15 cellular contexts compared by ENCODE assay signal in genomic region chr2:12433641-12433990, GRCh38.
DNase-seq lines count a peak whose midpoint lies in the region; ATAC-seq, FAIRE-seq and TF ChIP-seq lines count a peak whose summit lies in the region.
"Had no signal": no experiment of that assay in that cellular context is flagged by ENCODE, and none has a peak within 500 bp of the region (broad histone marks: within the 10 kb centered on the region; RNA-seq: fewer than 3 reads in every experiment).

No MANE protein-coding gene starts in this region.

- WGBS in GM12878 (ENCODE audit: insufficient coverage, insufficient replicate concordance, low lambda C conversion rate, missing lambda C conversion rate): 100% methylated on average over 2 of the region's 2 CpGs
- 91% methylated on average over 2 of the region's 2 CpGs for WGBS in mesenchymal stem cell

- DNase-seq in GM12865 (ENCODE audit: low read depth) (peak; percentile 10), GM12878 (ENCODE audit: low read depth, low spot score) (no peak), mesenchymal stem cell (no peak), mesenteric fat pad (ENCODE audit: low spot score) (no peak), RCC 7860 (ENCODE audit: low spot score) (no peak), SHP77 treated with DMSO at 0.1 percent for 48 hours (lab: John Stamatoyannopoulos, UW) (no peak)
- DNase-seq: heart right ventricle, mucosa of descending colon had no signal

- H2BK5ac ChIP-seq in mesenchymal stem cell (ENCODE audit: low read depth, low read length, poor library complexity, severe bottlenecking): no peak overlapping the region

- TF ChIP-seq RAD21 in Ishikawa (IDR thresholded peaks at IDR 0.05; ENCODE audit: low read depth): peak; percentile 20; the same call in 1 of the 2 replicates
- TF ChIP-seq RAD21 in GM12878 (IDR thresholded peaks at IDR 0.05; ENCODE audit: insufficient read depth, low read depth, low read length): 0 out of 2 replicates have a peak, but pooled peaks have one; percentile 32

- FAIRE-seq in GM12878 (lab: Jason Lieb, UNC): no peak
- no peak for FAIRE-seq in RCC 7860 (lab: Jason Lieb, UNC)
- FAIRE-seq: keratinocyte had no signal

- H3K23ac ChIP-seq in mesenchymal stem cell (ENCODE audit: low read length in 2 of 2): no peak overlapping the region

- no peaks in the 10 kb centered on the region for H3K36me3 ChIP-seq in GM12878 (ENCODE audit: control insufficient read depth in 2 of 2, insufficient read depth in 2 of 2, low read length in 1 of 2)
- no peaks in the 10 kb centered on the region for H3K36me3 ChIP-seq in mesenchymal stem cell (ENCODE audit: control insufficient read depth in 1 of 2, insufficient read depth in 2 of 2, low read depth in 1 of 2, low read length in 2 of 2)
- H3K36me3 ChIP-seq: heart right ventricle, SJSA1, tibial nerve had no signal

- no TSS peak for BruUV-seq in GM12878 (replicated peaks; lab: Mats Ljungman, UMichigan)

- no peaks in the 10 kb centered on the region for H3K79me2 ChIP-seq in GM12878 (ENCODE audit: control insufficient read depth, insufficient read depth, low read length)

- no peaks in the 10 kb centered on the region for H4K20me1 ChIP-seq in GM12878 (ENCODE audit: control insufficient read depth, insufficient read depth)

- no peak overlapping the region for H4K8ac ChIP-seq in mesenchymal stem cell (ENCODE audit: low read length)

- TF ChIP-seq EP300 in Ishikawa (IDR thresholded peaks at IDR 0.05; ENCODE audit: borderline replicate concordance): no peak
- no peak for TF ChIP-seq EP300 in GM12878 (IDR thresholded peaks at IDR 0.05; ENCODE audit: borderline replicate concordance in 1 of 2, control insufficient read depth in 1 of 2, low read depth in 2 of 2, low read length in 2 of 2)

- intact Hi-C loops in GM12878 (cut with micrococcal nuclease; ENCODE audit: unreplicated experiment): loop anchor here (5.0 kb wide), 1 partner anchor 141 kb away; no protein-coding TSS in a partner anchor

- H2BK15ac ChIP-seq in mesenchymal stem cell (ENCODE audit: low read depth, poor library complexity, severe bottlenecking): no peak overlapping the region

- H2AK5ac ChIP-seq in mesenchymal stem cell (ENCODE audit: low read length, severe bottlenecking): peak overlapping the region; percentile 74

- H3K4me1 ChIP-seq in GM12878 (ENCODE audit: control insufficient read depth, insufficient read depth, low read length): no peaks in the 10 kb centered on the region
- H3K4me1 ChIP-seq in mesenchymal stem cell (ENCODE audit: control insufficient read depth, insufficient read depth, low read depth, low read length): peaks cover 7% of the 10 kb centered on the region

- in situ Hi-C loops in GM12878 (cut with MboI): no loop called here

- no peak overlapping the region for H2BK120ac ChIP-seq in mesenchymal stem cell (ENCODE audit: low read depth, low read length)

- H3K14ac ChIP-seq in mesenchymal stem cell (ENCODE audit: low read length in 2 of 2): no peak overlapping the region

- RAD21 ChIA-PET in GM12878 (lab: Charles Lee; ENCODE audit: unreplicated experiment): interaction anchor here (1.1 to 1.6 kb wide), 4 partner anchors 162 to 604 kb away, joined by 3 to 12 read pairs (median 4); partner anchors contain the start of gene TRIB2

- H3K4me2 ChIP-seq in GM12878 (ENCODE audit: control insufficient read depth, insufficient read depth): no peak overlapping the region
- H3K4me2 ChIP-seq in mesenchymal stem cell (ENCODE audit: low read length, poor library complexity, severe bottlenecking): no peak overlapping the region

- no peak overlapping the region for H4K91ac ChIP-seq in mesenchymal stem cell (ENCODE audit: low read length)

- TF ChIP-seq CTCF in GM12865 (IDR thresholded peaks at IDR 0.05; ENCODE audit: insufficient read depth, low read depth, low read length, missing control alignments) (no peak), GM12878 (IDR thresholded peaks at IDR 0.05 in 2 of 3, conservative IDR thresholded peaks at IDR 0.05 in 1 of 3; ENCODE audit: control insufficient read depth in 2 of 3, extremely low read depth in 1 of 3, insufficient read depth in 1 of 3, low read depth in 3 of 3, low read length in 3 of 3) (0 out of 6 replicates have a peak, but pooled peaks of 2 of the 3 experiments have one; percentile 7 to 11)

- H2AFZ ChIP-seq in GM12878 (ENCODE audit: control insufficient read depth, low read depth, low read length): no peak overlapping the region
- H2AFZ ChIP-seq in mesenchymal stem cell (ENCODE audit: low read depth, low read length): no peak overlapping the region

- ATAC-seq in GM12878 (no peak), GM19351 (IDR thresholded peaks at IDR 0.05; ENCODE audit: unreplicated experiment) (no peak)
- ATAC-seq: esophagus mucosa, heart right ventricle, mucosa of descending colon had no signal

- H3K18ac ChIP-seq in mesenchymal stem cell (ENCODE audit: low read depth in 1 of 2, low read length in 2 of 2): peak overlapping the region in 1 of 2 experiments; percentile 81

- no peak for TF ChIP-seq POLR2A in GM12878 (IDR thresholded peaks at IDR 0.05; ENCODE audit: low read depth, low read length)

- H3K27ac ChIP-seq in GM12878 (ENCODE audit: control insufficient read depth, insufficient read depth): no peak overlapping the region
- H3K27ac ChIP-seq in mesenchymal stem cell (ENCODE audit: low read length, poor library complexity, severe bottlenecking): peak overlapping the region; percentile 14
- H3K27ac ChIP-seq: C4-2B, heart right ventricle, SJSA1, tibial nerve had no signal

- CTCF ChIA-PET in GM12878 (lab: Yijun Ruan, JAX): interaction anchor here (0.6 to 1.6 kb wide), 7 partner anchors 9 to 574 kb away, joined by 3 to 13 read pairs (median 3); partner anchors contain the start of gene TRIB2

- H3K4me3 ChIP-seq in GM12865 (ENCODE audit: low read depth, low read length): no peak overlapping the region
- no peak overlapping the region for H3K4me3 ChIP-seq in GM12878
- H3K4me3 ChIP-seq in mesenchymal stem cell (ENCODE audit: insufficient read depth in 1 of 2, low read depth in 1 of 2, low read length in 2 of 2): no peak overlapping the region
- H3K4me3 ChIP-seq: heart right ventricle, mucosa of descending colon, SJSA1, tibial nerve had no signal

- H3K27me3 ChIP-seq in GM12878 (replicated peaks in 1 of 2; ENCODE audit: control insufficient read depth in 2 of 2, insufficient read depth in 2 of 2, low read length in 1 of 2) (no peaks in the 10 kb centered on the region), mesenchymal stem cell (ENCODE audit: control insufficient read depth in 1 of 2, insufficient read depth in 1 of 2, low read length in 2 of 2) (no peaks in the 10 kb centered on the region)
- H3K27me3 ChIP-seq: heart right ventricle, SJSA1, tibial nerve had no signal

- H2BK12ac ChIP-seq in mesenchymal stem cell (ENCODE audit: low read length in 2 of 2): no peak overlapping the region

- H3K4ac ChIP-seq in mesenchymal stem cell (ENCODE audit: low read depth in 1 of 2, low read length in 2 of 2): no peak overlapping the region

- SMC1A ChIA-PET in GM12878 (lab: Charles Lee; ENCODE audit: uncharacterized antibody, unreplicated experiment): interaction anchor here (0.8 to 1.3 kb wide), 7 partner anchors 8 to 282 kb away, joined by 3 to 4 read pairs (median 3); no protein-coding TSS in a partner anchor

- POLR2A ChIA-PET in GM12878 (lab: Charles Lee): interaction anchor here (1.2 kb wide), 1 partner anchor 19 kb away, joined by 3 read pairs; no protein-coding TSS in a partner anchor

- H3K9ac ChIP-seq in GM12878 (ENCODE audit: control insufficient read depth, insufficient read depth, low read length): no peak overlapping the region
- no peak overlapping the region for H3K9ac ChIP-seq in mesenchymal stem cell (ENCODE audit: low read length)

- H3K9me3 ChIP-seq in GM12878 (replicated peaks; ENCODE audit: control insufficient read depth, insufficient read depth, low read length) (no peaks in the 10 kb centered on the region), mesenchymal stem cell (ENCODE audit: control insufficient read depth, low read length) (no peaks in the 10 kb centered on the region)
- H3K9me3 ChIP-seq: heart right ventricle, mucosa of descending colon, SJSA1, tibial nerve had no signal

- H3K79me1 ChIP-seq in mesenchymal stem cell (replicated peaks; ENCODE audit: low read length, poor library complexity, severe bottlenecking): no peaks in the 10 kb centered on the region

TF ChIP-seq in Ishikawa, 13 proteins besides CTCF, POLR2A, EP300 and RAD21 (continues in another document):
- no peak for TF ChIP-seq CEBPB (IDR thresholded peaks at IDR 0.05)
- TF ChIP-seq TCF12 (IDR thresholded peaks at IDR 0.05; ENCODE audit: low read depth): no peak
- TF ChIP-seq YY1 (IDR thresholded peaks at IDR 0.05; ENCODE audit: low read depth): no peak
- no peak for TF ChIP-seq ZBTB7A (IDR thresholded peaks at IDR 0.05; ENCODE audit: low read depth)

TF ChIP-seq in GM12878, 131 proteins besides CTCF, POLR2A, EP300 and RAD21 (continues in another document):
- TF ChIP-seq CREB1 (IDR thresholded peaks at IDR 0.05; ENCODE audit: low read depth) (no peak), MTA2 (IDR thresholded peaks at IDR 0.05; ENCODE audit: low read depth) (no peak), JUNB (IDR thresholded peaks at IDR 0.05) (no peak), CBFB (IDR thresholded peaks at IDR 0.05; ENCODE audit: low read depth) (no peak), BCL3 (IDR thresholded peaks at IDR 0.05; ENCODE audit: borderline replicate concordance, insufficient read depth, low read depth, low read length, poor library complexity, severe bottlenecking) (no peak), CHD2 (IDR thresholded peaks at IDR 0.05; ENCODE audit: borderline replicate concordance, low read depth, low read length) (no peak), MYC (IDR thresholded peaks at IDR 0.05; ENCODE audit: insufficient read depth, insufficient read length, insufficient replicate concordance, low read length, severe bottlenecking) (no peak), EZH2 (IDR thresholded peaks at IDR 0.05; ENCODE audit: borderline replicate concordance, control insufficient read depth, low read depth, low read length) (no peak), STAT3 (IDR thresholded peaks at IDR 0.05; ENCODE audit: low read depth, low read length) (no peak), BACH1 (IDR thresholded peaks at IDR 0.05; ENCODE audit: borderline replicate concordance) (no peak), ZSCAN29 (IDR thresholded peaks at IDR 0.05) (no peak), MYB (IDR thresholded peaks at IDR 0.05; ENCODE audit: borderline replicate concordance, low read depth, low read length) (no peak), CEBPB (IDR thresholded peaks at IDR 0.05; ENCODE audit: borderline replicate concordance in 1 of 2, low read depth in 2 of 2, low read length in 2 of 2) (no peak)
